ENCODE assay signal across 11 cellular contexts in genomic region chr17:75183999-75184884, GRCh38. TPM values are rescaled to one million over a fixed set of nuclear protein-coding genes. Genes with fewer than 3 reads are reported as not detected.
DNase-seq lines count a peak whose midpoint lies in the region; ATAC-seq and TF ChIP-seq lines count a peak whose summit lies in the region.
"Had no signal": no experiment of that assay in that cellular context is flagged by ENCODE, and none has a peak within 500 bp of the region (broad histone marks: within the 10 kb centered on the region; RNA-seq: fewer than 3 reads in every experiment).

No MANE protein-coding gene starts in this region.

- no peaks in the 10 kb centered on the region for H3K27me3 ChIP-seq in endodermal cell (ENCODE audit: control insufficient read depth, insufficient read depth, low read length, poor library complexity, severe bottlenecking)
- H3K27me3 ChIP-seq in spleen (replicated peaks in 1 of 7) = no peaks in the 10 kb centered on the region
- H3K27me3 ChIP-seq: ovary had no signal

- no peak for ATAC-seq in T-helper 17 cell

- no peak overlapping the region for H3K4me3 ChIP-seq in endodermal cell (ENCODE audit: low read length)
- H3K4me3 ChIP-seq in spleen = no peak overlapping the region

- H3K36me3 Mint-ChIP-seq in activated CD4-positive, alpha-beta T cell treated with anti-CD3 and anti-CD28 coated beads, Interleukin-2, amount 10 ng/mL, durations not matched to agents 24 days and 14 days (ENCODE audit: low read depth) = peaks cover 21% of the 10 kb centered on the region
- H3K36me3 Mint-ChIP-seq in T-helper 17 cell (ENCODE audit: low read depth) (no peaks in the 10 kb centered on the region), endodermal cell (ENCODE audit: low read depth) (peaks cover 17% of the 10 kb centered on the region)

- peak overlapping the region; percentile 92 for H3K4me3 Mint-ChIP-seq in activated CD4-positive, alpha-beta T cell treated with anti-CD3 and anti-CD28 coated beads, Interleukin-2, amount 10 ng/mL, durations not matched to agents 24 days and 14 days
- H3K4me3 Mint-ChIP-seq in T-helper 17 cell (peak overlapping the region; percentile 97), endodermal cell (peak overlapping the region; percentile 86)

- no peak overlapping the region for H3K27ac ChIP-seq in endodermal cell (ENCODE audit: low read depth, low read length)
- H3K27ac ChIP-seq in spleen = peak overlapping the region in 6 of 8 donors; percentile 100

- H3K4me1 ChIP-seq in endodermal cell (ENCODE audit: control insufficient read depth, insufficient read depth, low read length) (no peaks in the 10 kb centered on the region), spleen (peaks cover 17 to 39% (median 35%) of the 10 kb centered on the region in 6 donors)

- intact Hi-C loops in activated CD4-positive, alpha-beta T cell treated with anti-CD3 and anti-CD28 coated beads, Interleukin-2, amount 10 ng/mL, durations not matched to agents 24 days and 14 days (cut with micrococcal nuclease) = loop anchor here (1.0 to 5.0 kb wide), 7 partner anchors 21 to 403 kb away; partner anchors contain the start of genes GGA3, JPT1, MRPS7 and MYO15B
- intact Hi-C loops in spleen (cut with DNase I; ENCODE audit: low total_unique reads) = no loop called here

- no peak for TF ChIP-seq POLR2A in spleen (IDR thresholded peaks at IDR 0.05)

- H3K4me1 Mint-ChIP-seq in activated CD4-positive, alpha-beta T cell treated with anti-CD3 and anti-CD28 coated beads, Interleukin-2, amount 10 ng/mL, durations not matched to agents 24 days and 14 days = peaks cover 38% of the 10 kb centered on the region
- H3K4me1 Mint-ChIP-seq in T-helper 17 cell (peaks cover 27% of the 10 kb centered on the region), endodermal cell (peaks cover 20% of the 10 kb centered on the region)

- H3K36me3 ChIP-seq in endodermal cell (ENCODE audit: control insufficient read depth, insufficient read depth, low read length) (peaks cover 17% of the 10 kb centered on the region), spleen (peaks cover 0 to 14% (median 9%) of the 10 kb centered on the region in 6 donors)
- H3K36me3 ChIP-seq: ovary had no signal

- no peaks in the 10 kb centered on the region for H3K9me3 Mint-ChIP-seq in activated CD4-positive, alpha-beta T cell treated with anti-CD3 and anti-CD28 coated beads, Interleukin-2, amount 10 ng/mL, durations not matched to agents 24 days and 14 days
- H3K9me3 Mint-ChIP-seq in endodermal cell = no peaks in the 10 kb centered on the region

- no peak for DNase-seq in activated CD4-positive, alpha-beta T cell treated with anti-CD3 and anti-CD28 coated beads, Interleukin-2, amount 10 ng/mL, durations not matched to agents 24 days and 14 days
- no peak for DNase-seq in activated CD4-positive, alpha-beta T cell treated with anti-CD3 and anti-CD28 coated beads, Interleukin-2, amount 50 U/mL, for 1 hour
- DNase-seq in T-helper 17 cell (no peak), endodermal cell (no peak), spleen (peak; percentile 31), NCI-H128 (lab: John Stamatoyannopoulos, UW; ENCODE audit: unreplicated experiment) (no peak), NCI-H1930 (lab: John Stamatoyannopoulos, UW) (no peak)
- no peak for DNase-seq in stimulated activated CD4-positive, alpha-beta T cell treated with anti-CD3 and anti-CD28 coated beads, Interleukin-4, amount 100 ng/mL, for 4 hours
- DNase-seq: ACHN, SW 1271 had no signal

- no peak for TF ChIP-seq CTCF in endodermal cell (conservative IDR thresholded peaks at IDR 0.05)
- no peak for TF ChIP-seq CTCF in spleen (IDR thresholded peaks at IDR 0.05 in 8 of 11, conservative IDR thresholded peaks at IDR 0.05 in 3 of 11)

- 95% methylated on average over 7 to 9 of the region's 9 CpGs for WGBS in endodermal cell (ENCODE audit: insufficient coverage in 1 of 2, insufficient read length in 1 of 2), 2 experiments
- 78 to 88% (median 87%) methylated on average over 9 of the region's 9 CpGs for WGBS in spleen, 5 donors

- no peak overlapping the region for H3K9ac ChIP-seq in endodermal cell (ENCODE audit: extremely low read depth, low read length, poor library complexity, severe bottlenecking)

- peak overlapping the region; percentile 96 for H3K27ac Mint-ChIP-seq in activated CD4-positive, alpha-beta T cell treated with anti-CD3 and anti-CD28 coated beads, Interleukin-2, amount 10 ng/mL, durations not matched to agents 24 days and 14 days
- peak overlapping the region; percentile 98 for H3K27ac Mint-ChIP-seq in T-helper 17 cell
- peak overlapping the region; percentile 38 for H3K27ac Mint-ChIP-seq in endodermal cell

- H3K9me3 ChIP-seq in T-helper 17 cell (ENCODE audit: control insufficient read depth, low read length, poor library complexity, severe bottlenecking) = no peaks in the 10 kb centered on the region
- no peaks in the 10 kb centered on the region for H3K9me3 ChIP-seq in endodermal cell (ENCODE audit: control insufficient read depth, low read length)
- H3K9me3 ChIP-seq in spleen = no peaks in the 10 kb centered on the region
- H3K9me3 ChIP-seq: ovary had no signal

- H3K27me3 Mint-ChIP-seq in activated CD4-positive, alpha-beta T cell treated with anti-CD3 and anti-CD28 coated beads, Interleukin-2, amount 10 ng/mL, durations not matched to agents 24 days and 14 days = no peaks in the 10 kb centered on the region
- no peaks in the 10 kb centered on the region for H3K27me3 Mint-ChIP-seq in T-helper 17 cell
- peaks cover 2% of the 10 kb centered on the region for H3K27me3 Mint-ChIP-seq in endodermal cell (ENCODE audit: insufficient read depth)

RNA-seq across cellular contexts. Expression of gene SUMO2, which starts 1.5 kb away (rescaled TPM):
- 658 and 659 TPM in 2 replicates for total RNA-seq in activated CD4-positive, alpha-beta T cell treated with anti-CD3 and anti-CD28 coated beads, Interleukin-2, amount 10 ng/mL, durations not matched to agents 24 days and 14 days
- total RNA-seq in T-helper 17 cell = 100 to 1,000 TPM; 216 to 236 TPM
- 100 to 1,000 TPM; 586 to 714 TPM for total RNA-seq in endodermal cell
- polyA plus RNA-seq in endodermal cell (2013, experiment 1 of 2) = 640 TPM
- 584 TPM for polyA plus RNA-seq in endodermal cell (2013, experiment 2 of 2)
- total RNA-seq in spleen = 100 to 1,000 TPM in 4 of 7 donors, 10 to 100 TPM in 3; 67.7 to 310 (median 251) TPM
- polyA plus RNA-seq in spleen = 100 to 1,000 TPM in 2 of 3 donors, 10 to 100 TPM in 1; 97.3 to 127 (median 117) TPM

RNA-seq across cellular contexts. Expression of gene NUP85, which starts 21.2 kb away (rescaled TPM):
- 125 and 136 TPM in 2 replicates for total RNA-seq in activated CD4-positive, alpha-beta T cell treated with anti-CD3 and anti-CD28 coated beads, Interleukin-2, amount 10 ng/mL, durations not matched to agents 24 days and 14 days
- 10 to 100 TPM; 75.0 to 75.3 TPM for total RNA-seq in T-helper 17 cell
- 100 to 1,000 TPM; 105 to 117 TPM for total RNA-seq in endodermal cell
- 61.6 TPM for polyA plus RNA-seq in endodermal cell (2013, experiment 1 of 2)
- 57.0 TPM for polyA plus RNA-seq in endodermal cell (2013, experiment 2 of 2)
- total RNA-seq in spleen = 10 to 100 TPM; 35.5 to 83.8 (median 66.1) TPM
- polyA plus RNA-seq in spleen = 10 to 100 TPM; 45.8 to 79.8 (median 61.8) TPM

RNA-seq across cellular contexts. Expression of gene JPT1, which starts 29.9 kb away (rescaled TPM):
- total RNA-seq in activated CD4-positive, alpha-beta T cell treated with anti-CD3 and anti-CD28 coated beads, Interleukin-2, amount 10 ng/mL, durations not matched to agents 24 days and 14 days = 271 and 292 TPM in 2 replicates
- total RNA-seq in T-helper 17 cell (10 to 100 TPM; 40.0 to 46.8 TPM), endodermal cell (100 to 1,000 TPM; 148 to 156 TPM), spleen (100 to 1,000 TPM in 2 of 7 donors, 10 to 100 TPM in 5; 47.1 to 116 (median 92.1) TPM)
- polyA plus RNA-seq in endodermal cell (2013, experiment 1 of 2) = 352 TPM
- 339 TPM for polyA plus RNA-seq in endodermal cell (2013, experiment 2 of 2)
- polyA plus RNA-seq in spleen = 100 to 1,000 TPM; 106 to 192 (median 164) TPM

RNA-seq across cellular contexts. Expression of gene NT5C, which starts 52.7 kb away (rescaled TPM):
- total RNA-seq in activated CD4-positive, alpha-beta T cell treated with anti-CD3 and anti-CD28 coated beads, Interleukin-2, amount 10 ng/mL, durations not matched to agents 24 days and 14 days = 76.5 and 84.7 TPM in 2 replicates
- total RNA-seq in T-helper 17 cell (10 to 100 TPM; 20.6 to 29.8 TPM), endodermal cell (10 to 100 TPM; 69.1 to 80.3 TPM), spleen (10 to 100 TPM; 48.2 to 77.9 (median 54.6) TPM)
- 71.1 TPM for polyA plus RNA-seq in endodermal cell (2013, experiment 1 of 2)
- polyA plus RNA-seq in endodermal cell (2013, experiment 2 of 2) = 57.0 TPM
- 100 to 1,000 TPM; 105 to 145 (median 139) TPM for polyA plus RNA-seq in spleen

Comparison
In these comparisons a context has a peak if more than half of its experiments do, and no peak if none do; other contexts are left out.
1. H3K27ac Mint-ChIP-seq: peak in every context shown above with its lines; median percentile 98 in T-helper 17 cell; 96 in activated CD4-positive, alpha-beta T cell treated with anti-CD3 and anti-CD28 coated beads, Interleukin-2, amount 10 ng/mL, durations not matched to agents 24 days and 14 days; 38 in endodermal cell.